ENCODE assay signal across 15 cellular contexts in the genomic region with DNA sequence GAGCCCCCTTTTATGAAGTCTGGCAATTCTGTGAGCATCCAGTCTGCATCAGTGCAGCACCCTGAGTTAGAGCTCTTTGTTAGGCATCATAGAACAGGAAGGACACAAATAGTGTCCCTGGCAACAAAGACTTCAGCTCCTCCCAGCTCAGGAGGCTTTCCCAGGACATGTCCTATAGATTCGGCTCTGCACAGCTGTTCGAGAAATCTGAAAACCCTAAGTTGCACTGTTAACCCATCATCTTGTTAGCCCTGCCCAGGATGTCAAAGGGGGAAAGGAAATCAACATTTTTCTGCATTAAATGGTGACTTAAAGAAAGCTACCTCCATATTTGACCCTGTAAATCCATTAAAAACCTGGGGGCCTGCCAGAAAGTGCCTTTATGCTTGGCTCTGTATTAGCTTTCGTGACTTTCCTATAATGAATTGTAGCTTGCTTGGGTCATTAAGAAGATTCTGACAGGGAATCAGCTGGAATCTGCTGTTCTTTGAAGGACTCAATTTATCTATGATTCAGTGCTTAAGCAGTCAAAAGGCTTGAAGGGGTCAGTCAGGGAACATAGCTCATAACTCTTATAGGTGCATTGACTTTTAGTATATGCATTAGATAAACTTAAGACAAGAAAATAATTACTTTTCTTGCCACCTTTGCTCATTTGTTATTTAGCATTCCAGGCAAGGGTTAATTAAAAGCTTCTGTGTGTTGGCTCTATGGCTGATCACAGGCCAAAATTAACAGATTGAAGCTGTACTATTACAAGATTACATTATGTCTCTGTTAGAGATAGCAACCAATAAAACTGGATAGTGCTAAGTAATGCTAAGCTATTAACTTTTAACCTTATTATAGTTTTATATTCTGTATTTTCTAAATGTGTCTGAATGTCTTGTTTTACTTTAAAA. TPM values are rescaled to one million over a fixed set of nuclear protein-coding genes. Genes with fewer than 3 reads are reported as not detected.
DNase-seq lines count a peak whose midpoint lies in the region; TF ChIP-seq lines count a peak whose summit lies in the region.
"Had no signal": no experiment of that assay in that cellular context is flagged by ENCODE, and none has a peak within 500 bp of the region (broad histone marks: within the 10 kb centered on the region; RNA-seq: fewer than 3 reads in every experiment).

No MANE protein-coding gene starts in this region.

- no peaks in the 10 kb centered on the region for H4K20me1 ChIP-seq in osteoblast (ENCODE audit: insufficient read depth, low read length)

- no peaks in the 10 kb centered on the region for H3K79me2 ChIP-seq in osteoblast (ENCODE audit: insufficient read depth, low read length)
- H3K79me2 ChIP-seq: parathyroid adenoma had no signal

- peak overlapping the region; percentile 15 for H3K4me2 ChIP-seq in osteoblast (ENCODE audit: insufficient read depth, low read length)

- TF ChIP-seq CTCF in osteoblast (IDR thresholded peaks at IDR 0.05; ENCODE audit: extremely low read depth, low read depth, low read length) (no peak), transverse colon (IDR thresholded peaks at IDR 0.05) (no peak)

- H3K27ac ChIP-seq in caudate nucleus (ENCODE audit: low read depth, low read length) = peak overlapping the region; percentile 45
- H3K27ac ChIP-seq in osteoblast (ENCODE audit: low read depth, low read length) = peak overlapping the region; percentile 62
- no peak overlapping the region for H3K27ac ChIP-seq in transverse colon
- H3K27ac ChIP-seq: colonic mucosa, parathyroid adenoma, SK-N-MC, stomach had no signal

- 0 to 40% methylated on average over 1 to 3 of the region's 3 CpGs for WGBS in transverse colon (ENCODE audit: low coverage in 1 of 2), 2 donors

- H2AFZ ChIP-seq in osteoblast (ENCODE audit: low read length) = no peak overlapping the region
- H2AFZ ChIP-seq: parathyroid adenoma had no signal

- H3K9me3 ChIP-seq in osteoblast (ENCODE audit: low read depth, low read length) (no peaks in the 10 kb centered on the region), transverse colon (no peaks in the 10 kb centered on the region)
- H3K9me3 ChIP-seq: colonic mucosa, stomach had no signal

- H3K4me3 ChIP-seq in osteoblast (ENCODE audit: insufficient read depth, low read length) (no peak overlapping the region), transverse colon (no peak overlapping the region)
- H3K4me3 ChIP-seq: colonic mucosa, SK-N-MC, stomach had no signal

- TF ChIP-seq POLR2A in transverse colon (IDR thresholded peaks at IDR 0.05) = no peak

- intact Hi-C loops in transverse colon (cut with DNase I; ENCODE audit: low total_unique reads) = no loop called here

- CTCF ChIA-PET in HEK293T (lab: Yijun Ruan, JAX) = interaction anchor here (1.0 to 1.7 kb wide), 3 partner anchors 21 to 31 kb away, joined by 3 to 6 read pairs (median 4); a partner anchor contains a TSS

- H3K4me1 ChIP-seq in osteoblast (ENCODE audit: insufficient read depth, low read length) (peaks cover 32% of the 10 kb centered on the region), transverse colon (peaks cover 0 to 5% (median 0%) of the 10 kb centered on the region in 4 donors)
- H3K4me1 ChIP-seq: colonic mucosa, parathyroid adenoma had no signal

- H3K36me3 ChIP-seq in osteoblast (ENCODE audit: insufficient read depth, low read length) (peaks cover 30% of the 10 kb centered on the region), transverse colon (no peaks in the 10 kb centered on the region)
- H3K36me3 ChIP-seq: colonic mucosa, stomach had no signal

- DNase-seq in G401 (ENCODE audit: low spot score) (peak; percentile 70), NCI-H1694 treated with DMSO at 0.1 percent for 48 hours (lab: John Stamatoyannopoulos, UW) (peak; percentile 88), caudate nucleus (lab: John Stamatoyannopoulos, UW) (peak in 1 of 61 donors; percentile 7), osteoblast (ENCODE audit: insufficient read length, low spot score, missing footprints) (no peak), HEK293T (ENCODE audit: extremely low spot score) (no peak), transverse colon (no peak), NCI-H526 (lab: John Stamatoyannopoulos, UW) (no peak)
- no peak for DNase-seq in activated CD4-positive, CD25-positive, alpha-beta regulatory T cell treated with anti-CD3 and anti-CD28 coated beads, Interleukin-2, amount 50 U/mL, for 72 hours
- DNase-seq: activated CD4-positive, alpha-beta T cell treated with anti-CD3 and anti-CD28 coated beads for 36 hours; colonic mucosa; NCI-H526 treated with DMSO at 0.1 percent for 48 hours; stimulated activated CD4-positive, alpha-beta T cell treated with anti-CD3 and anti-CD28 coated beads, Interleukin-4, amount 100 ng/mL, for 1 hour; stomach had no signal

- TF ChIP-seq EP300 in transverse colon (IDR thresholded peaks at IDR 0.05; ENCODE audit: low read depth) = no peak

- H3K27me3 ChIP-seq in osteoblast (ENCODE audit: insufficient read depth, low read length) = no peaks in the 10 kb centered on the region
- peaks cover 16% of the 10 kb centered on the region for H3K27me3 ChIP-seq in transverse colon
- H3K27me3 ChIP-seq: colonic mucosa, stomach had no signal

- in situ Hi-C loops in G401 (cut with HindIII; ENCODE audit: low sequenced_read_pairs) = no loop called here
- in situ Hi-C loops in transverse colon (cut with MboI; ENCODE audit: low pct_ligation_motif_present in 1 of 4, low pct_unique_long_range_greater_than_20kb in 1 of 4, low sequenced_read_pairs in 3 of 4) = loop anchor here in 3 of 4 donors (10.0 to 25.0 kb wide), 3 partner anchors 457 to 707 kb away; no protein-coding TSS in a partner anchor

- POLR2A ChIA-PET in HEK293T (lab: Yijun Ruan, JAX) = no interaction called here

TF ChIP-seq in HEK293T, 16 proteins besides CTCF, POLR2A, EP300 and RAD21:
- no peak for TF ChIP-seq HDGF (IDR thresholded peaks at IDR 0.05; ENCODE audit: borderline replicate concordance)
- no peak for TF ChIP-seq L3MBTL2 (conservative IDR thresholded peaks at IDR 0.05)
- TF ChIP-seq ZNF384 (IDR thresholded peaks at IDR 0.05) = no peak

RNA-seq across cellular contexts. Expression of a gene that starts 20.6 kb away (rescaled TPM):
- total RNA-seq in G401 (2014; rRNA removed; shearing (Covaris generic)) = not detected in 2 replicates
- total RNA-seq in osteoblast (1.4 and 2.7 TPM in 2 replicates), transverse colon (under 1 TPM in 2 of 4 donors, not detected in 2; 0.14 to 0.64 TPM)

RNA-seq across cellular contexts. Expression of a gene that starts 47.6 kb away (rescaled TPM):
- total RNA-seq in G401 (2014; rRNA removed; shearing (Covaris generic)) = not detected in 2 replicates
- total RNA-seq in osteoblast (56.5 and 75.7 TPM in 2 replicates), transverse colon (10 to 100 TPM in 3 of 4 donors, 1 to 10 TPM in 1; 7.5 to 34.0 (median 14.0) TPM)

Comparison
In these comparisons a context has a peak if more than half of its experiments do, and no peak if none do; other contexts are left out.
1. DNase-seq: peak in G401 (single experiment) and NCI-H1694 treated with DMSO at 0.1 percent for 48 hours (single experiment); none in osteoblast (single experiment), activated CD4-positive, CD25-positive, alpha-beta regulatory T cell treated with anti-CD3 and anti-CD28 coated beads, Interleukin-2, amount 50 U/mL, for 72 hours (single experiment), HEK293T (single experiment), transverse colon (single experiment) and NCI-H526 (0 of 2).
2. H3K27ac ChIP-seq: peak in caudate nucleus (single experiment) and osteoblast (single experiment); none in transverse colon (0 of 4).